In the genomic region with DNA sequence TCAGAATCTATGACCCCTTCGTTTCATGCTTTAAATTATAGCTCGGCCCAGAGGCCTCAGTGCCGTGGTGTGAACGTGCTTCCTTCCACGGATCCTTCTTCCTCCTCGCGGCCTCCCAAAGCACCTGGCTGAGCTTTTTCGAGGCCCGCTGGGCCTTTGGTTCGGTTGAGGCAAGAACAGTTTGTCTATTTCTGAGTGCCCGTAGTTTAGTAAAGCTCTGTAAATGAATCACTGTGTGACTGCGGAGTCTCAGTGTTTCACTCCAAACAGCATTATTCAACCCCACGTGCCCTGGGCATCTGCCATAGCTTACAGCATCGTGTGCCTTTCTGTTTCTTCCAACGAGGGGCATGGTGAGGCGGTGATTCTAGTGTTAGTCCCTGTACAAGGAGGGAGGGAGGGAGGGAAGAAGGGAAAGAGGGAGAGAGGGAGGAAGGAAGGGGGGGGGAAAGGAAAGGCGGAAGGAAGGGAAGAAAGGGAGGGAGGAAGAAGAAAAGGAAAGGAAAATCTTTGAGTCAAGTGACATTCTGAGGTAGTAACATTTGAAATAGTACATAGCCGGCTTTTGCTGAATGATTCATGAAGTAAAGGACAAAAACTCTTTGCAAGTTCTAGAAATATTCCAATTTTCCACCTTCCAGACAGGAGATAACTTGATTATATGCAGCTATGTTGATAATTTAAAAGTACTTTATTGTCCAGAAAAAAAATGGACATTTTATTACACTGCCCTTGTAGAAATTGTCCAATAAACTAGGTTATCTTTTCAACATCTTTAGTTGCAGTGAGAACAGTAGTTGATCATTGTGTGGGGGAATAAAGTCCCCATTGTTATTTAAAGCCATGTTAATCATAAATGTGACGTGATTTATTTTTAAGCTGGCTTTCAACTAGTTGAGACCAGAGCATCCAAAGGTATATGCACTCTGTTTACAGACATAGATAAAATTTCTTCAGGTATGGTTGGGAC, we compare ENCODE assay signal across 8 cellular contexts. TPM values are rescaled to one million over a fixed set of nuclear protein-coding genes. Genes with fewer than 3 reads are reported as not detected.
DNase-seq lines count a peak whose midpoint lies in the region; ATAC-seq and TF ChIP-seq lines count a peak whose summit lies in the region.

No MANE protein-coding gene starts in this region.

- H2BK120ac ChIP-seq in mesenchymal stem cell (ENCODE audit: low read depth, low read length), result no peak overlapping the region

- no peak overlapping the region for H2AFZ ChIP-seq in mesenchymal stem cell (ENCODE audit: low read depth, low read length)

- DNase-seq in AG10803 (ENCODE audit: low read depth) (peak; percentile 28), HEK293T (ENCODE audit: extremely low spot score) (peak; percentile 18), SK-N-DZ (ENCODE audit: low spot score) (peak; percentile 50), mesenchymal stem cell (peak; percentile 38), substantia nigra (lab: John Stamatoyannopoulos, UW) (peak in 46 of 49 donors; percentile 26 to 85 (median 62)), GDM1 (lab: John Stamatoyannopoulos, UW) (no peak)

- H4K91ac ChIP-seq in mesenchymal stem cell (ENCODE audit: low read length), result no peak overlapping the region

- no peak overlapping the region for H2AK5ac ChIP-seq in mesenchymal stem cell (ENCODE audit: low read length, severe bottlenecking)

- CTCF ChIA-PET in HEK293T (lab: Yijun Ruan, JAX), result interaction anchor here (1.2 kb wide), 1 partner anchor 187 kb away, joined by 3 read pairs; no protein-coding TSS in a partner anchor

- no peak overlapping the region for H2BK5ac ChIP-seq in mesenchymal stem cell (ENCODE audit: low read depth, low read length, poor library complexity, severe bottlenecking)

- 28% methylated on average over 12 of the region's 19 CpGs for WGBS in mesenchymal stem cell

- H4K8ac ChIP-seq in mesenchymal stem cell (ENCODE audit: low read length), result no peak overlapping the region

- peak overlapping the region in 1 of 2 experiments; percentile 72 for H3K18ac ChIP-seq in mesenchymal stem cell (ENCODE audit: low read depth in 1 of 2, low read length in 2 of 2)

- peak overlapping the region; percentile 59 for H3K4me3 ChIP-seq in AG10803 (ENCODE audit: low read length)
- H3K4me3 ChIP-seq in duodenal mucosa (ENCODE audit: low read depth in 1 of 2, low read length in 2 of 2), result peak overlapping the region; percentile 72 to 74
- H3K4me3 ChIP-seq in mesenchymal stem cell (ENCODE audit: insufficient read depth in 1 of 2, low read depth in 1 of 2, low read length in 2 of 2), result peak overlapping the region in 1 of 2 experiments; percentile 82

- peak overlapping the region; percentile 98 for H3K4me2 ChIP-seq in mesenchymal stem cell (ENCODE audit: low read length, poor library complexity, severe bottlenecking)

- H3K36me3 ChIP-seq in duodenal mucosa (ENCODE audit: control insufficient read depth in 1 of 2, insufficient read depth in 2 of 2, low read length in 2 of 2) (no peaks in the 10 kb centered on the region), mesenchymal stem cell (ENCODE audit: control insufficient read depth in 1 of 2, insufficient read depth in 2 of 2, low read depth in 1 of 2, low read length in 2 of 2) (no peaks in the 10 kb centered on the region)

- H3K4ac ChIP-seq in mesenchymal stem cell (ENCODE audit: low read depth in 1 of 2, low read length in 2 of 2), result no peak overlapping the region

- no peak overlapping the region for H2BK12ac ChIP-seq in mesenchymal stem cell (ENCODE audit: low read length in 2 of 2)

- H3K9ac ChIP-seq in duodenal mucosa (ENCODE audit: low read depth in 1 of 2, low read length in 2 of 2) (peak overlapping the region in 1 of 2 donors; percentile 12), mesenchymal stem cell (ENCODE audit: low read length) (peak overlapping the region; percentile 91)

- no peak for ATAC-seq in GM19452 (IDR thresholded peaks at IDR 0.05; ENCODE audit: unreplicated experiment)

- no peaks in the 10 kb centered on the region for H3K9me3 ChIP-seq in duodenal mucosa (ENCODE audit: control insufficient read depth in 1 of 2, low read length in 2 of 2)
- no peaks in the 10 kb centered on the region for H3K9me3 ChIP-seq in mesenchymal stem cell (ENCODE audit: control insufficient read depth, low read length)

- TF ChIP-seq CTCF in AG10803 (conservative IDR thresholded peaks at IDR 0.05; ENCODE audit: low read length), result no peak

- POLR2A ChIA-PET in HEK293T (lab: Yijun Ruan, JAX), result interaction anchor here (1.1 to 5.5 kb wide), 27 partner anchors 8 to 267 kb away, joined by 4 to 47 read pairs (median 5); a partner anchor contains a TSS

- H3K4me1 ChIP-seq in duodenal mucosa (ENCODE audit: control insufficient read depth in 1 of 2, insufficient read depth in 2 of 2, low read length in 2 of 2), result peaks cover 8 to 19% of the 10 kb centered on the region in 2 donors
- H3K4me1 ChIP-seq in mesenchymal stem cell (ENCODE audit: control insufficient read depth, insufficient read depth, low read depth, low read length), result peaks cover 22% of the 10 kb centered on the region

- H3K27me3 ChIP-seq in duodenal mucosa (ENCODE audit: control insufficient read depth in 1 of 2, insufficient read depth in 2 of 2, low read length in 2 of 2) (peaks cover 23 to 24% of the 10 kb centered on the region in 2 donors), mesenchymal stem cell (ENCODE audit: control insufficient read depth in 1 of 2, insufficient read depth in 1 of 2, low read length in 2 of 2) (peaks cover 16 to 19% of the 10 kb centered on the region in 2 experiments)

- H2BK15ac ChIP-seq in mesenchymal stem cell (ENCODE audit: low read depth, poor library complexity, severe bottlenecking), result no peak overlapping the region

- H3K79me1 ChIP-seq in mesenchymal stem cell (replicated peaks; ENCODE audit: low read length, poor library complexity, severe bottlenecking), result no peaks in the 10 kb centered on the region

- no peak overlapping the region for H3K14ac ChIP-seq in mesenchymal stem cell (ENCODE audit: low read length in 2 of 2)

- H3K27ac ChIP-seq in duodenal mucosa (ENCODE audit: low read depth, low read length) (no peak overlapping the region), mesenchymal stem cell (ENCODE audit: low read length, poor library complexity, severe bottlenecking) (peak overlapping the region; percentile 62), substantia nigra (ENCODE audit: low read depth, low read length, poor library complexity, severe bottlenecking) (peak overlapping the region; percentile 97)

- H3K23ac ChIP-seq in mesenchymal stem cell (ENCODE audit: low read length in 2 of 2), result peak overlapping the region in 1 of 2 experiments; percentile 14

TF ChIP-seq in HEK293T, 16 proteins besides CTCF, POLR2A, EP300 and RAD21:
- TF ChIP-seq L3MBTL2 (conservative IDR thresholded peaks at IDR 0.05) (peak; percentile 89), NFRKB (IDR thresholded peaks at IDR 0.05) (no peak), CTBP1 (IDR thresholded peaks at IDR 0.05; ENCODE audit: borderline replicate concordance) (no peak), LEF1 (IDR thresholded peaks at IDR 0.05; ENCODE audit: borderline replicate concordance) (no peak), SP1 (IDR thresholded peaks at IDR 0.05) (no peak), BHLHE40 (IDR thresholded peaks at IDR 0.05; ENCODE audit: borderline replicate concordance) (no peak)
- TF ChIP-seq, protein P1, sequence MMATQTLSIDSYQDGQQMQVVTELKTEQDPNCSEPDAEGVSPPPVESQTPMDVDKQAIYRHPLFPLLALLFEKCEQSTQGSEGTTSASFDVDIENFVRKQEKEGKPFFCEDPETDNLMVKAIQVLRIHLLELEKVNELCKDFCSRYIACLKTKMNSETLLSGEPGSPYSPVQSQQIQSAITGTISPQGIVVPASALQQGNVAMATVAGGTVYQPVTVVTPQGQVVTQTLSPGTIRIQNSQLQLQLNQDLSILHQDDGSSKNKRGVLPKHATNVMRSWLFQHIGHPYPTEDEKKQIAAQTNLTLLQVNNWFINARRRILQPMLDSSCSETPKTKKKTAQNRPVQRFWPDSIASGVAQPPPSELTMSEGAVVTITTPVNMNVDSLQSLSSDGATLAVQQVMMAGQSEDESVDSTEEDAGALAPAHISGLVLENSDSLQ (IDR thresholded peaks at IDR 0.05), result no peak

RNA-seq across cellular contexts. Expression of a gene that starts 1.2 kb away (rescaled TPM):
- 9.1 and 9.4 TPM in 2 replicates for polyA plus RNA-seq in SK-N-DZ (2014; cell fraction: cytosol; rRNA removed)
- 14.6 and 20.1 TPM in 2 replicates for polyA plus RNA-seq in SK-N-DZ (2014; cell fraction: nucleus; rRNA removed)
- polyA plus RNA-seq in mesenchymal stem cell (2013, experiment 1 of 2), result 0.04 TPM
- 0.04 TPM for polyA plus RNA-seq in mesenchymal stem cell (2013, experiment 2 of 2)
